1 cellular context compared by ENCODE assay signal in genomic region chr12:47900480-47901129, GRCh38.
TF ChIP-seq lines count a peak whose summit lies in the region.

No MANE protein-coding gene starts in this region.

TF ChIP-seq in HepG2, 621 proteins besides CTCF, POLR2A, EP300 and RAD21 (continued from another document and continues in another):
- TF ChIP-seq AHDC1 (CRISPR knock-in tag; IDR thresholded peaks at IDR 0.05; ENCODE audit: borderline replicate concordance) (no peak), IRF2 (CRISPR knock-in tag; IDR thresholded peaks at IDR 0.05) (0 out of 2 replicates have a peak, but pooled peaks have one; percentile 28), ZNF713 (CRISPR knock-in tag; IDR thresholded peaks at IDR 0.05) (no peak), RXRB (CRISPR knock-in tag; IDR thresholded peaks at IDR 0.05; ENCODE audit: borderline replicate concordance) (peak; percentile 23; the same call in 1 of the 2 replicates), MED13 (CRISPR knock-in tag; IDR thresholded peaks at IDR 0.05) (no peak), SNAI1 (CRISPR knock-in tag; IDR thresholded peaks at IDR 0.05; ENCODE audit: borderline replicate concordance) (no peak), RAD51 (IDR thresholded peaks at IDR 0.05; ENCODE audit: borderline replicate concordance) (no peak), ZNF7 (CRISPR knock-in tag; IDR thresholded peaks at IDR 0.05) (no peak), NFYC (CRISPR knock-in tag; IDR thresholded peaks at IDR 0.05) (no peak), HNF1B (CRISPR knock-in tag; IDR thresholded peaks at IDR 0.05) (no peak), GATAD1 (CRISPR knock-in tag; IDR thresholded peaks at IDR 0.05) (0 out of 2 replicates have a peak, but pooled peaks have one; percentile 17), SSRP1 (CRISPR knock-in tag; IDR thresholded peaks at IDR 0.05) (no peak), ATRX (CRISPR knock-in tag; IDR thresholded peaks at IDR 0.05; ENCODE audit: borderline replicate concordance) (no peak), ZNF597 (CRISPR knock-in tag; IDR thresholded peaks at IDR 0.05) (no peak), TFDP1 (CRISPR knock-in tag; IDR thresholded peaks at IDR 0.05; ENCODE audit: borderline replicate concordance) (peak; percentile 32; the same call in 1 of the 2 replicates), SAP130 (CRISPR knock-in tag; IDR thresholded peaks at IDR 0.05; ENCODE audit: low read depth) (peak; percentile 45; the same call in 1 of the 2 replicates), SOX13 (IDR thresholded peaks at IDR 0.05) (no peak), SOX13 (CRISPR knock-in tag; conservative IDR thresholded peaks at IDR 0.05 in 1 of 2, IDR thresholded peaks at IDR 0.05 in 1 of 2) (peak in 1 of 2 experiments; percentile 28; a peak in 1 of 4 replicates), KDM1A (CRISPR knock-in tag; IDR thresholded peaks at IDR 0.05) (no peak), STAG1 (CRISPR knock-in tag; IDR thresholded peaks at IDR 0.05) (peak; percentile 93), ZNF605 (CRISPR knock-in tag; IDR thresholded peaks at IDR 0.05) (peak; percentile 77), GABPA (IDR thresholded peaks at IDR 0.05; ENCODE audit: low read depth, low read length) (no peak), GABPA (CRISPR knock-in tag; IDR thresholded peaks at IDR 0.05; ENCODE audit: low read depth) (no peak), ZNF704 (CRISPR knock-in tag; IDR thresholded peaks at IDR 0.05; ENCODE audit: borderline replicate concordance) (no peak), HCFC1 (IDR thresholded peaks at IDR 0.05; ENCODE audit: low read depth, low read length) (no peak), BATF2 (CRISPR knock-in tag; IDR thresholded peaks at IDR 0.05) (no peak), ZFP41 (CRISPR knock-in tag; IDR thresholded peaks at IDR 0.05; ENCODE audit: borderline replicate concordance) (no peak), THRA (CRISPR knock-in tag; IDR thresholded peaks at IDR 0.05; ENCODE audit: borderline replicate concordance) (peak; percentile 14; the same call in 1 of the 2 replicates), ZNF510 (CRISPR knock-in tag; IDR thresholded peaks at IDR 0.05; ENCODE audit: low read depth) (no peak), SETDB1 (CRISPR knock-in tag; IDR thresholded peaks at IDR 0.05; ENCODE audit: borderline replicate concordance) (no peak), ZBTB4 (CRISPR knock-in tag; IDR thresholded peaks at IDR 0.05; ENCODE audit: borderline replicate concordance) (no peak), MEIS2 (CRISPR knock-in tag; IDR thresholded peaks at IDR 0.05) (peak; percentile 59; the same call in 1 of the 2 replicates), TBL1XR1 (IDR thresholded peaks at IDR 0.05; ENCODE audit: borderline replicate concordance, low read length, partially characterized antibody) (peak; percentile 42), ZNF207 (IDR thresholded peaks at IDR 0.05; ENCODE audit: borderline replicate concordance) (no peak), ARHGAP35 (CRISPR knock-in tag; IDR thresholded peaks at IDR 0.05; ENCODE audit: borderline replicate concordance) (no peak), ZFP36L2 (CRISPR knock-in tag; IDR thresholded peaks at IDR 0.05) (no peak), ZNF547 (CRISPR knock-in tag; IDR thresholded peaks at IDR 0.05) (no peak), ISL2 (CRISPR knock-in tag; IDR thresholded peaks at IDR 0.05) (no peak), ZBTB49 (CRISPR knock-in tag; IDR thresholded peaks at IDR 0.05; ENCODE audit: borderline replicate concordance) (no peak), EED (CRISPR knock-in tag; IDR thresholded peaks at IDR 0.05) (no peak), BCL6 (CRISPR knock-in tag; IDR thresholded peaks at IDR 0.05) (0 out of 2 replicates have a peak, but pooled peaks have one; percentile 15), XRCC5 (optimal IDR thresholded peaks at IDR 0.05; ENCODE audit: low read length) (peak; percentile 27), THAP7 (CRISPR knock-in tag; IDR thresholded peaks at IDR 0.05) (no peak), TCF7L2 (IDR thresholded peaks at IDR 0.05; ENCODE audit: low read depth, low read length) (no peak), FOXA3 (CRISPR knock-in tag; IDR thresholded peaks at IDR 0.05) (0 out of 2 replicates have a peak, but pooled peaks have one; percentile 26)
